2 cellular contexts compared by ENCODE assay signal in genomic region chr6:34705241-34705640, GRCh38.
TF ChIP-seq lines count a peak whose summit lies in the region.

No MANE protein-coding gene starts in this region.

TF ChIP-seq in IMR-90, 13 proteins besides CTCF, POLR2A, EP300 and RAD21:
- TF ChIP-seq MXI1 (IDR thresholded peaks at IDR 0.05; ENCODE audit: borderline replicate concordance, low read depth, low read length) (no peak), RFX5 (IDR thresholded peaks at IDR 0.05; ENCODE audit: low read depth, low read length) (no peak), RCOR1 (IDR thresholded peaks at IDR 0.05; ENCODE audit: insufficient replicate concordance, low read length) (no peak), CEBPB (IDR thresholded peaks at IDR 0.05; ENCODE audit: low read depth, low read length) (no peak), MAFK (IDR thresholded peaks at IDR 0.05; ENCODE audit: low read depth, low read length) (no peak), FOS (IDR thresholded peaks at IDR 0.05; ENCODE audit: low read depth, low read length) (no peak), MAZ (IDR thresholded peaks at IDR 0.05; ENCODE audit: borderline replicate concordance, low read depth, low read length) (no peak), BHLHE40 (IDR thresholded peaks at IDR 0.05; ENCODE audit: low read depth, low read length) (no peak), ELK1 (IDR thresholded peaks at IDR 0.05; ENCODE audit: borderline replicate concordance, low read depth, low read length) (no peak), NFE2L2 (IDR thresholded peaks at IDR 0.05; ENCODE audit: low read depth, low read length) (no peak), SMC3 (IDR thresholded peaks at IDR 0.05; ENCODE audit: low read depth, low read length) (no peak), CHD1 (IDR thresholded peaks at IDR 0.05; ENCODE audit: low read depth, low read length) (no peak), USF2 (IDR thresholded peaks at IDR 0.05; ENCODE audit: low read depth, low read length) (no peak)

TF ChIP-seq in endothelial cell of umbilical vein, 7 proteins besides CTCF, POLR2A, EP300 and RAD21:
- TF ChIP-seq POLR2AphosphoS5 (IDR thresholded peaks at IDR 0.05; ENCODE audit: insufficient read depth, low read depth, low read length), result no peak
- TF ChIP-seq MAX (IDR thresholded peaks at IDR 0.05; ENCODE audit: insufficient read depth, insufficient read length), result no peak
- TF ChIP-seq GATA2 (IDR thresholded peaks at IDR 0.05; ENCODE audit: insufficient read depth, insufficient read length, low read depth, low read length), result peak; percentile 27
